ENCODE assay signal across 8 cellular contexts in the genomic region with DNA sequence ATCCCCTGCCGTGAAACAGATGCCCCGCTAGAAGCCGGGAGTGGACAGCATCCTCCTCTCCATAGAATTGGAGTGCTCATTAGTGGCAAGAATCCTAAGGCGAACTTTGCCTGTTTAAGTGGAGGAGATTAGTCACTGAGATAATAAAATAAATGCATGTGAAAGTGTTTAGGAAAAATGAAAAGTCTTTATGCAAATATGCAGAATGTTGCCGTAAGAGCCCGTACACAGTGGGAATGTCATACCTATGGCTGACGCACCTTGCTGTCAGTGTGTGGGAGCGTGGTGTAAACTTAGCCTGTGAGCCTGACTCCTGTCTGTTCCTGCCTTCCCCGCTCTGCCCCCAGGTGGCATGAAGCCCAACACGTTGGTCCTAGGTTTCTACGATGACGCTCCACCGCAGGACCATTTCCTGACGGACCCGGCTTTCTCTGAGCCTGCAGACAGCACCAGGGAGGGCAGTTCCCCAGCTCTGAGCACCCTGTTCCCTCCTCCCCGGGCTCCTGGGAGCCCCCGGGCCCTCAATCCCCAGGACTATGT. TPM values are rescaled to one million over a fixed set of nuclear protein-coding genes. Genes with fewer than 3 reads are reported as not detected.
A peak's percentile ranks its signal among the peaks of the same experiment; 100 is the strongest.
DNase-seq lines count a peak whose midpoint lies in the region; ATAC-seq and TF ChIP-seq lines count a peak whose summit lies in the region.

No MANE protein-coding gene starts in this region.

- peaks cover 37% of the 10 kb centered on the region for H3K4me1 Mint-ChIP-seq in CD14-positive monocyte
- peaks cover 75% of the 10 kb centered on the region for H3K4me1 Mint-ChIP-seq in dendritic cell treated with granulocyte-macrophage colony-stimulating factor and Interleukin-4, amounts not matched to agents 40 ng/mL and 50 ng/mL, for 4 days (ENCODE audit: low read depth)

- no peaks in the 10 kb centered on the region for H3K9me3 Mint-ChIP-seq in CD14-positive monocyte
- no peaks in the 10 kb centered on the region for H3K9me3 Mint-ChIP-seq in dendritic cell treated with granulocyte-macrophage colony-stimulating factor and Interleukin-4, amounts not matched to agents 40 ng/mL and 50 ng/mL, for 4 days

- H3K36me3 ChIP-seq in osteoblast (ENCODE audit: insufficient read depth, low read length): peaks cover 11% of the 10 kb centered on the region

- H3K27me3 Mint-ChIP-seq in CD14-positive monocyte (ENCODE audit: low read depth in 3 of 3): peaks cover under 1 to 4% (median 2%) of the 10 kb centered on the region in 3 donors
- no peaks in the 10 kb centered on the region for H3K27me3 Mint-ChIP-seq in dendritic cell treated with granulocyte-macrophage colony-stimulating factor and Interleukin-4, amounts not matched to agents 40 ng/mL and 50 ng/mL, for 4 days

- no peak for ATAC-seq in HG02763 (IDR thresholded peaks at IDR 0.05; ENCODE audit: unreplicated experiment)
- no peak for ATAC-seq in GM19035 (IDR thresholded peaks at IDR 0.05; ENCODE audit: unreplicated experiment)
- no peak for ATAC-seq in GM21717 (IDR thresholded peaks at IDR 0.05; ENCODE audit: unreplicated experiment)

- H4K20me1 ChIP-seq in osteoblast (ENCODE audit: insufficient read depth, low read length): no peaks in the 10 kb centered on the region

- H3K27ac Mint-ChIP-seq in CD14-positive monocyte: peak overlapping the region in 1 of 7 donors; percentile 13
- H3K27ac Mint-ChIP-seq in dendritic cell treated with granulocyte-macrophage colony-stimulating factor and Interleukin-4, amounts not matched to agents 40 ng/mL and 50 ng/mL, for 4 days: peak overlapping the region; percentile 91

- no peak for TF ChIP-seq CTCF in CD14-positive monocyte (IDR thresholded peaks at IDR 0.05)
- no peak for TF ChIP-seq CTCF in osteoblast (IDR thresholded peaks at IDR 0.05; ENCODE audit: extremely low read depth, low read depth, low read length)

- H3K79me2 ChIP-seq in osteoblast (ENCODE audit: insufficient read depth, low read length): peaks cover 32% of the 10 kb centered on the region

- no peak overlapping the region for H3K4me2 ChIP-seq in osteoblast (ENCODE audit: insufficient read depth, low read length)

- H3K4me3 ChIP-seq in osteoblast (ENCODE audit: insufficient read depth, low read length): peak overlapping the region; percentile 19

- no peak overlapping the region for H2AFZ ChIP-seq in osteoblast (ENCODE audit: low read length)

- peak overlapping the region; percentile 37 for H3K27ac ChIP-seq in osteoblast (ENCODE audit: low read depth, low read length)

- DNase-seq in CD14-positive monocyte (ENCODE audit: low spot score) (no peak), LoVo (ENCODE audit: low spot score) (peak; percentile 49), osteoblast (ENCODE audit: insufficient read length, low spot score, missing footprints) (peak; percentile 88), MV-4-11 (lab: John Stamatoyannopoulos, UW) (no peak)

- peak overlapping the region; percentile 83 to 94 for H3K4me3 Mint-ChIP-seq in CD14-positive monocyte
- H3K4me3 Mint-ChIP-seq in dendritic cell treated with granulocyte-macrophage colony-stimulating factor and Interleukin-4, amounts not matched to agents 40 ng/mL and 50 ng/mL, for 4 days: peak overlapping the region; percentile 88

- no peaks in the 10 kb centered on the region for H3K9me3 ChIP-seq in osteoblast (ENCODE audit: low read depth, low read length)

- intact Hi-C loops in CD14-positive monocyte (cut with micrococcal nuclease): no loop called here
- intact Hi-C loops in dendritic cell treated with granulocyte-macrophage colony-stimulating factor and Interleukin-4, amounts not matched to agents 40 ng/mL and 50 ng/mL, for 4 days (cut with micrococcal nuclease): no loop called here

- peaks cover 47 to 48% of the 10 kb centered on the region in 2 donors for H3K36me3 Mint-ChIP-seq in CD14-positive monocyte
- peaks cover 84% of the 10 kb centered on the region for H3K36me3 Mint-ChIP-seq in dendritic cell treated with granulocyte-macrophage colony-stimulating factor and Interleukin-4, amounts not matched to agents 40 ng/mL and 50 ng/mL, for 4 days (ENCODE audit: low read depth)

- no peaks in the 10 kb centered on the region for H3K27me3 ChIP-seq in osteoblast (ENCODE audit: insufficient read depth, low read length)

- H3K4me1 ChIP-seq in osteoblast (ENCODE audit: insufficient read depth, low read length): peaks cover 29% of the 10 kb centered on the region

RNA-seq across cellular contexts. Expression of a gene that starts 1.7 kb away (rescaled TPM):
- polyA plus RNA-seq in CD14-positive monocyte: 1 to 10 TPM; 1.9 to 5.9 TPM
- total RNA-seq in osteoblast: 115 TPM in 2 replicates

RNA-seq across cellular contexts. Expression of a gene that starts 9.5 kb away (rescaled TPM):
- 10 to 100 TPM; 26.9 to 29.6 TPM for polyA plus RNA-seq in CD14-positive monocyte
- total RNA-seq in osteoblast: 31.2 and 42.0 TPM in 2 replicates

RNA-seq across cellular contexts. Expression of a gene that starts 12.9 kb away (rescaled TPM):
- polyA plus RNA-seq in CD14-positive monocyte: 10 to 100 TPM; 18.8 to 19.3 TPM
- 19.5 and 20.0 TPM in 2 replicates for total RNA-seq in osteoblast

RNA-seq across cellular contexts. Expression of a gene that starts 24.1 kb away (rescaled TPM):
- polyA plus RNA-seq in CD14-positive monocyte: under 1 TPM; 0.57 to 0.76 TPM
- total RNA-seq in osteoblast: 4.7 and 5.8 TPM in 2 replicates

RNA-seq across cellular contexts. Expression of a gene that starts 30.2 kb away (rescaled TPM):
- polyA plus RNA-seq in CD14-positive monocyte: not detected
- under 0.01 TPM in 2 replicates for total RNA-seq in osteoblast

Comparison
In these comparisons a context has a peak if more than half of its experiments do, and no peak if none do; other contexts are left out.
1. DNase-seq: peak in LoVo (single experiment) and osteoblast (single experiment); none in CD14-positive monocyte (single experiment) and MV-4-11 (single experiment).